Comparison of ENCODE assay signal across 27 cellular contexts in the genomic region with DNA sequence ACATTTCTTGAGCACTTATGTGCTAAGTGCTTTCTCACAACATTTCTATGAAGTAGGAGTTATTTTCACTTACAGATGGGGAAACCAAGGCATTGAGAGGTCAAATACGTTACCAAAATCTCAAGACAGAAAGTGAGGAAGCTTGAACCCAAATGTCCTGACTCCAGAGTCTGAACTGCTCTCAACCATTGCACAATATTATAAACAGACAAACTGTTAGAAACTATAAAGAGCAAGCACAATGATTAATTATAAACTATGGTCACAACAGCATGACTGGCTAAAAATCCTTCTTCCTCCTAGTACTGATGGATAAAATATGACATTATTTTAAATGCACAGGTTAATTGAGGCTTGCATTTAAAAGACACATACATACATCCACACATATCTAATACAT.
"Had no signal": no experiment of that assay in that cellular context is flagged by ENCODE, and none has a peak within 500 bp of the region (broad histone marks: within the 10 kb centered on the region; RNA-seq: fewer than 3 reads in every experiment).

No MANE protein-coding gene starts in this region.

- H3K36me3 ChIP-seq: colonic mucosa, esophagus squamous epithelium, right atrium auricular region, tibial artery had no signal

- H3K36me3 Mint-ChIP-seq: stimulated activated effector memory CD8-positive, alpha-beta T cell treated with anti-CD3 and anti-CD28 coated beads, Interleukin-12 subunit alpha, Interleukin-12 subunit beta, amount 100 ng/mL, for 72 hours; type B pancreatic cell had no signal

- H3K9me3 Mint-ChIP-seq: type B pancreatic cell had no signal

- FAIRE-seq: frontal cortex, keratinocyte had no signal

- H3K27ac ChIP-seq: colonic mucosa, epithelial cell of prostate, esophagus squamous epithelium, parathyroid adenoma, right atrium auricular region, testis, tibial artery had no signal

- DNase-seq: colonic mucosa; effector CD8-positive, alpha-beta T cell; endodermal cell; esophagus squamous epithelium; hypothalamus; immature natural killer cell; mammary epithelial cell; naive thymus-derived CD8-positive, alpha-beta T cell; nephron progenitor cell; stimulated activated CD4-positive, alpha-beta T cell treated with anti-CD3 and anti-CD28 coated beads, Interleukin-12 subunit alpha, Interleukin-12 subunit beta, amount 100 ng/mL, for 4 hours; stimulated activated CD4-positive, alpha-beta T cell treated with anti-CD3 and anti-CD28 coated beads, Interleukin-1b, Interleukin-23, amount 100 ng/mL, for 48 hours; stimulated activated CD4-positive, alpha-beta T cell treated with anti-CD3 and anti-CD28 coated beads, Interleukin-4, amount 100 ng/mL, for 24 hours; stimulated activated naive CD8-positive, alpha-beta T cell treated with anti-CD3 and anti-CD28 coated beads, Interleukin-15, Interleukin-2, amounts not matched to agents 100 U/mL and 50 U/mL, for 24 hours; substantia nigra; testis; tibial artery had no signal

- H3K4me1 Mint-ChIP-seq: endodermal cell; immature natural killer cell; naive thymus-derived CD8-positive, alpha-beta T cell; nephron progenitor cell; stimulated activated effector memory CD8-positive, alpha-beta T cell treated with anti-CD3 and anti-CD28 coated beads, Interleukin-12 subunit alpha, Interleukin-12 subunit beta, amount 100 ng/mL, for 72 hours had no signal

- H3K9me3 ChIP-seq: colonic mucosa, testis, tibial artery had no signal

- H3K4me3 ChIP-seq: colonic mucosa, esophagus squamous epithelium, right atrium auricular region, smooth muscle cell, testis, tibial artery had no signal

- H2AFZ ChIP-seq: parathyroid adenoma had no signal

- H3K27me3 Mint-ChIP-seq: dendritic cell treated with granulocyte-macrophage colony-stimulating factor and Interleukin-4, amounts not matched to agents 40 ng/mL and 50 ng/mL, for 4 days; progenitor cell of endocrine pancreas had no signal

- H3K4me1 ChIP-seq: colonic mucosa, esophagus squamous epithelium, parathyroid adenoma, right atrium auricular region, testis, tibial artery had no signal

- H3K4me3 Mint-ChIP-seq: dendritic cell treated with granulocyte-macrophage colony-stimulating factor and Interleukin-4, amounts not matched to agents 40 ng/mL and 50 ng/mL, for 4 days; endodermal cell; immature natural killer cell; naive thymus-derived CD8-positive, alpha-beta T cell; nephron progenitor cell; stimulated activated effector memory CD8-positive, alpha-beta T cell treated with anti-CD3 and anti-CD28 coated beads, Interleukin-12 subunit alpha, Interleukin-12 subunit beta, amount 100 ng/mL, for 72 hours; type B pancreatic cell had no signal

- H3K27ac Mint-ChIP-seq: dendritic cell treated with granulocyte-macrophage colony-stimulating factor and Interleukin-4, amounts not matched to agents 40 ng/mL and 50 ng/mL, for 4 days; endodermal cell; immature natural killer cell; naive thymus-derived CD8-positive, alpha-beta T cell; nephron progenitor cell; progenitor cell of endocrine pancreas; stimulated activated effector memory CD8-positive, alpha-beta T cell treated with anti-CD3 and anti-CD28 coated beads, Interleukin-12 subunit alpha, Interleukin-12 subunit beta, amount 100 ng/mL, for 72 hours; type B pancreatic cell had no signal

- H3K27me3 ChIP-seq: colonic mucosa, esophagus squamous epithelium, right atrium auricular region, testis, tibial artery had no signal

- H3K79me2 ChIP-seq: parathyroid adenoma had no signal

- H3K9ac ChIP-seq: parathyroid adenoma had no signal

- H3K4me2 ChIP-seq: smooth muscle cell had no signal

- ATAC-seq: naive thymus-derived CD8-positive, alpha-beta T cell; sciatic nerve; stimulated activated effector memory CD8-positive, alpha-beta T cell treated with anti-CD3 and anti-CD28 coated beads, Interleukin-12 subunit alpha, Interleukin-12 subunit beta, amount 100 ng/mL, for 72 hours; stimulated activated naive CD8-positive, alpha-beta T cell treated with anti-CD3 and anti-CD28 coated beads, Interleukin-15, Interleukin-2, amounts not matched to agents 100 U/mL and 50 U/mL, for 24 hours had no signal
